In genomic region chr16:70438325-70438982, GRCh38 we compare ENCODE assay signal across 9 cellular contexts. TPM values are rescaled to one million over a fixed set of nuclear protein-coding genes. Genes with fewer than 3 reads are reported as not detected.
DNase-seq lines count a peak whose midpoint lies in the region; FAIRE-seq and TF ChIP-seq lines count a peak whose summit lies in the region.
"Had no signal": no experiment of that assay in that cellular context is flagged by ENCODE, and none has a peak within 500 bp of the region (broad histone marks: within the 10 kb centered on the region; RNA-seq: fewer than 3 reads in every experiment).

No MANE protein-coding gene starts in this region.

- peaks cover 13% of the 10 kb centered on the region for H3K36me3 Mint-ChIP-seq in nephron (ENCODE audit: low read depth)

- peaks cover 9% of the 10 kb centered on the region for H3K79me1 ChIP-seq in H1 (ENCODE audit: low read depth, low read length)

- no peak overlapping the region; the same call in 1 of the 2 replicates for H2BK15ac ChIP-seq in H1 (ENCODE audit: low read length)

- no peak for FAIRE-seq in H1 (lab: Jason Lieb, UNC)

- H3K27me3 Mint-ChIP-seq in nephron (ENCODE audit: low read depth), result no peaks in the 10 kb centered on the region

- H4K91ac ChIP-seq in H1 (replicated peaks; ENCODE audit: insufficient read length, low read length), result peak overlapping the region; percentile 75

- H3K9me3 ChIP-seq in OCI-LY1 (ENCODE audit: low read length) (no peaks in the 10 kb centered on the region), H1 (ENCODE audit: insufficient read depth in 2 of 2, low read depth in 1 of 2, low read length in 1 of 2) (no peaks in the 10 kb centered on the region)

- H3K9me2 ChIP-seq in OCI-LY1 (ENCODE audit: low read depth, low read length), result no peaks in the 10 kb centered on the region

- H3K14ac ChIP-seq in H1 (ENCODE audit: insufficient read length), result no peak overlapping the region

- H2AFZ ChIP-seq in OCI-LY1 (ENCODE audit: low read length) (no peak overlapping the region), H1 (ENCODE audit: low read length) (no peak overlapping the region)

- H3K27ac Mint-ChIP-seq in nephron, result peak overlapping the region; percentile 90 to 99 (median 95)

- H2BK120ac ChIP-seq in H1 (replicated peaks; ENCODE audit: low read depth, low read length), result no peak overlapping the region

- H4K20me1 ChIP-seq in OCI-LY1 (ENCODE audit: insufficient read depth, low read length) (no peaks in the 10 kb centered on the region), H1 (replicated peaks in 1 of 2; ENCODE audit: control insufficient read depth in 1 of 2, insufficient read depth in 2 of 2, low read length in 2 of 2) (no peaks in the 10 kb centered on the region)

- TF ChIP-seq RAD21 in H1 (IDR thresholded peaks at IDR 0.05 in 1 of 2, conservative IDR thresholded peaks at IDR 0.05 in 1 of 2; ENCODE audit: low read depth in 2 of 2, low read length in 2 of 2), result no peak

- H3K23ac ChIP-seq in H1 (ENCODE audit: insufficient read length), result no peak overlapping the region

- H3K4me2 ChIP-seq in OCI-LY1 (ENCODE audit: low read length) (peak overlapping the region; percentile 71), H1 (ENCODE audit: insufficient read depth in 1 of 2, low read depth in 2 of 2, low read length in 2 of 2) (peak overlapping the region; percentile 91 to 98)

- H3K4ac ChIP-seq in H1 (replicated peaks; ENCODE audit: insufficient read length, low read depth, low read length), result peak overlapping the region; percentile 88

- no peak overlapping the region; the same call in 1 of the 2 replicates for H4K8ac ChIP-seq in H1 (ENCODE audit: extremely low read depth, insufficient read depth, low read length)

- no peak overlapping the region for H2BK5ac ChIP-seq in H1 (ENCODE audit: low read depth, low read length)

- DNase-seq in DMS 273 (lab: John Stamatoyannopoulos, UW; ENCODE audit: unreplicated experiment) (peak; percentile 82), DMS 273 treated with DMSO at 0.1 percent for 48 hours (lab: John Stamatoyannopoulos, UW) (no peak), H1 (ENCODE audit: low read depth in 1 of 2, low spot score in 2 of 2) (no peak), HEK293T (ENCODE audit: extremely low spot score) (no peak), occipital lobe (lab: John Stamatoyannopoulos, UW) (no peak), kidney glomerular epithelial cell (lab: John Stamatoyannopoulos, UW) (no peak)

- peak overlapping the region; percentile 95 to 98 (median 97) for H3K4me3 Mint-ChIP-seq in nephron

- peaks cover 35% of the 10 kb centered on the region for H3K4me1 Mint-ChIP-seq in nephron

- H3K4me3 ChIP-seq in OCI-LY1 (ENCODE audit: low read depth, low read length, poor library complexity, severe bottlenecking) (peak overlapping the region; percentile 78), H1 (ENCODE audit: extremely low read depth in 1 of 4, insufficient read depth in 2 of 4, low read depth in 3 of 4, low read length in 4 of 4) (peak overlapping the region; percentile 76 to 92 (median 80))

- H2BK20ac ChIP-seq in H1 (ENCODE audit: low read length), result no peak overlapping the region

- H3K79me2 ChIP-seq in OCI-LY1 (ENCODE audit: insufficient read depth, low read length) (peaks cover 9% of the 10 kb centered on the region; the same call in 1 of the 2 replicates), H1 (ENCODE audit: control insufficient read depth in 1 of 2, insufficient read depth in 2 of 2, low read length in 2 of 2) (peaks cover 0 to 40% of the 10 kb centered on the region in 2 experiments; a peak in 3 of 4 replicates)

- no peak for TF ChIP-seq POLR2A in H1 (IDR thresholded peaks at IDR 0.05; ENCODE audit: control extremely low read depth in 1 of 2, low read depth in 2 of 2, low read length in 2 of 2)

- H3K36me3 ChIP-seq in OCI-LY1 (ENCODE audit: insufficient read depth, low read length) (peaks cover 6% of the 10 kb centered on the region; the same call in 1 of the 2 replicates), H1 (ENCODE audit: control insufficient read depth in 2 of 4, insufficient read depth in 4 of 4, low read length in 3 of 4) (peaks cover 0 to 5% (median 0%) of the 10 kb centered on the region in 4 experiments; a peak in 3 of 8 replicates)

- WGBS in H1 (ENCODE audit: extremely low coverage in 1 of 2, insufficient coverage in 1 of 2, insufficient read length in 1 of 2, insufficient replicate concordance in 2 of 2, low coverage in 1 of 2, low lambda C conversion rate in 2 of 2, missing lambda C conversion rate in 1 of 2), 2 experiments, result 8% methylated on average over 10 of the region's 50 CpGs; no CpG with 5 or more reads in 1 of the 2 experiments

- POLR2A ChIA-PET in H1 (lab: Charles Lee; ENCODE audit: partially characterized antibody) (interaction anchor here (0.7 to 3.6 kb wide), 14 partner anchors 10 to 186 kb away, joined by 3 to 22 read pairs (median 4); partner anchors contain the start of genes COG4, DDX19A, EXOSC6 and FCSK), HEK293T (lab: Yijun Ruan, JAX) (interaction anchor here (1.0 to 3.5 kb wide), 8 partner anchors 10 to 85 kb away, joined by 3 to 27 read pairs (median 6); partner anchors contain the start of genes COG4, FCSK and SF3B3)

- TF ChIP-seq CTCF in OCI-LY1 (IDR thresholded peaks at IDR 0.05; ENCODE audit: low read length) (no peak), H1 (IDR thresholded peaks at IDR 0.05; ENCODE audit: control extremely low read depth in 1 of 3, insufficient read depth in 1 of 3, low read depth in 1 of 3, low read length in 3 of 3) (no peak), nephron (IDR thresholded peaks at IDR 0.05; ENCODE audit: unreplicated experiment in 3 of 3) (no peak)

- no peaks in the 10 kb centered on the region for H3F3A ChIP-seq in OCI-LY1 (ENCODE audit: insufficient read depth, low read length)

- H3K9ac ChIP-seq in OCI-LY1 (ENCODE audit: low read length) (peak overlapping the region; percentile 71), H1 (replicated peaks in 1 of 4; ENCODE audit: extremely low read depth in 1 of 4, low read depth in 3 of 4, low read length in 3 of 4) (peak overlapping the region; percentile 8 to 86 (median 49); a peak in 4 of 7 replicates)

- H3K27ac ChIP-seq in OCI-LY1 (ENCODE audit: low read depth, low read length, poor library complexity, severe bottlenecking) (peak overlapping the region; percentile 59), H1 (ENCODE audit: low read depth, low read length) (no peak overlapping the region)
- H3K27ac ChIP-seq: 22Rv1 had no signal

- no peaks in the 10 kb centered on the region for H3K27me3 ChIP-seq in OCI-LY1 (ENCODE audit: insufficient read depth, low read length)
- H3K27me3 ChIP-seq in H1 (replicated peaks in 1 of 4; ENCODE audit: control insufficient read depth in 3 of 4, extremely low read depth in 1 of 4, insufficient read depth in 3 of 4, low read length in 3 of 4), result no peaks in the 10 kb centered on the region

- no peak overlapping the region for H2AK5ac ChIP-seq in H1 (ENCODE audit: low read depth, low read length)

- peaks cover 11% of the 10 kb centered on the region for H3K23me2 ChIP-seq in H1 (ENCODE audit: low read depth, low read length)

- peaks cover 48% of the 10 kb centered on the region for H3K4me1 ChIP-seq in OCI-LY1 (ENCODE audit: insufficient read depth, low read length, severe bottlenecking)
- H3K4me1 ChIP-seq in H1 (replicated peaks in 1 of 4; ENCODE audit: control insufficient read depth in 3 of 4, insufficient read depth in 4 of 4, low read length in 3 of 4), result peaks cover 5 to 23% (median 15%) of the 10 kb centered on the region in 4 experiments

- no peaks in the 10 kb centered on the region for H3K9me3 Mint-ChIP-seq in nephron

- CTCF ChIA-PET in H1 (lab: Charles Lee; ENCODE audit: partially characterized antibody), result interaction anchor here (0.8 to 4.2 kb wide), 8 partner anchors 16 to 60 kb away, joined by 3 to 37 read pairs (median 4); partner anchors contain the start of gene FCSK
- CTCF ChIA-PET in HEK293T (lab: Yijun Ruan, JAX), result interaction anchor here (1.8 kb wide), 1 partner anchor 16 kb away, joined by 7 read pairs; the partner anchor contains the start of gene FCSK

- peak overlapping the region; percentile 68 for H3K18ac ChIP-seq in H1 (ENCODE audit: extremely low read depth, low read length)

- H2BK12ac ChIP-seq in H1 (ENCODE audit: low read depth, low read length), result 0 out of 2 replicates have a peak overlapping the region, but pooled peaks have one; percentile 13

- H3K56ac ChIP-seq in H1 (replicated peaks; ENCODE audit: insufficient read length, low read depth, low read length), result peak overlapping the region; percentile 2

- H4K5ac ChIP-seq in H1 (ENCODE audit: insufficient read length, low read depth, low read length), result peak overlapping the region; percentile 51

- no peak for TF ChIP-seq EP300 in H1 (IDR thresholded peaks at IDR 0.05; ENCODE audit: borderline replicate concordance in 1 of 2, low read depth in 2 of 2, low read length in 2 of 2)

TF ChIP-seq in H1, 55 proteins besides CTCF, POLR2A, EP300 and RAD21 (continues in another document):
- TF ChIP-seq BRCA1 (IDR thresholded peaks at IDR 0.05; ENCODE audit: low read depth, low read length) (no peak), KDM1A (IDR thresholded peaks at IDR 0.05; ENCODE audit: borderline replicate concordance, low read length) (peak; percentile 16; the same call in 1 of the 2 replicates)

TF ChIP-seq in HEK293T, 16 proteins besides CTCF, POLR2A, EP300 and RAD21 (continues in another document):
- no peak for TF ChIP-seq FOXM1 (IDR thresholded peaks at IDR 0.05; ENCODE audit: borderline replicate concordance)
- no peak for TF ChIP-seq SP1 (IDR thresholded peaks at IDR 0.05)
- no peak for TF ChIP-seq L3MBTL2 (conservative IDR thresholded peaks at IDR 0.05)

RNA-seq across cellular contexts. Expression of gene ST3GAL2, which starts 0.4 kb away (rescaled TPM):
- total RNA-seq in H1 (2021; fragmentation: NEBNext Ultra II Directional; extraction: Animal tissue kit (Norgen Biotek cat#: 25700)), result 39.3 and 39.7 TPM in 2 replicates
- polyA plus RNA-seq in H1 (2011; rRNA removed), result 14.4 and 30.5 TPM in 2 replicates
- 16.9 TPM for polyA plus RNA-seq in H1 (2011; cell fraction: cytosol; rRNA removed)
- 28.1 TPM for polyA plus RNA-seq in H1 (2011; cell fraction: nucleus; rRNA removed)
- polyA plus RNA-seq in H1 (2012, experiment 1 of 2), result 19.3 to 24.6 TPM (median 22.0 TPM) in 4 replicates
- 19.9 TPM for polyA plus RNA-seq in H1 (2012, experiment 2 of 2)
- polyA plus RNA-seq in H1 (2013, experiment 1 of 2), result 26.7 TPM
- polyA plus RNA-seq in H1 (2013, experiment 2 of 2), result 27.0 TPM
- 33.4 and 49.9 TPM in 2 replicates for polyA minus RNA-seq in H1 (2011; rRNA and poly(A)+ RNA removed)
- 43.4 TPM for polyA minus RNA-seq in H1 (2011; cell fraction: cytosol; rRNA and poly(A)+ RNA removed)
- 43.8 TPM for polyA minus RNA-seq in H1 (2011; cell fraction: nucleus; rRNA and poly(A)+ RNA removed)
- total RNA-seq in occipital lobe, result 35.2 TPM

RNA-seq across cellular contexts. Expression of gene FCSK, which starts 15.9 kb away (rescaled TPM):
- total RNA-seq in H1 (2021; fragmentation: NEBNext Ultra II Directional; extraction: Animal tissue kit (Norgen Biotek cat#: 25700)), result 3.4 and 4.6 TPM in 2 replicates
- polyA plus RNA-seq in H1 (2011; rRNA removed), result 5.1 and 5.5 TPM in 2 replicates
- 4.4 TPM for polyA plus RNA-seq in H1 (2011; cell fraction: cytosol; rRNA removed)
- polyA plus RNA-seq in H1 (2011; cell fraction: nucleus; rRNA removed), result 16.1 TPM
- polyA plus RNA-seq in H1 (2012, experiment 1 of 2), result 4.1 to 5.8 TPM (median 4.7 TPM) in 4 replicates
- polyA plus RNA-seq in H1 (2012, experiment 2 of 2), result 3.7 TPM
- polyA plus RNA-seq in H1 (2013, experiment 1 of 2), result 2.4 TPM
- polyA plus RNA-seq in H1 (2013, experiment 2 of 2), result 2.2 TPM
- 3.7 and 3.9 TPM in 2 replicates for polyA minus RNA-seq in H1 (2011; rRNA and poly(A)+ RNA removed)
- 5.1 TPM for polyA minus RNA-seq in H1 (2011; cell fraction: cytosol; rRNA and poly(A)+ RNA removed)
- 3.6 TPM for polyA minus RNA-seq in H1 (2011; cell fraction: nucleus; rRNA and poly(A)+ RNA removed)
- total RNA-seq in occipital lobe, result 6.2 TPM
